In genomic region chr14:68474741-68475140, GRCh38 we compare ENCODE assay signal across 28 cellular contexts.
DNase-seq lines count a peak whose midpoint lies in the region; ATAC-seq and TF ChIP-seq lines count a peak whose summit lies in the region.
"Had no signal": no experiment of that assay in that cellular context is flagged by ENCODE, and none has a peak within 500 bp of the region (broad histone marks: within the 10 kb centered on the region; RNA-seq: fewer than 3 reads in every experiment).

No MANE protein-coding gene starts in this region.

- H3K36me3 Mint-ChIP-seq in Caco-2 (ENCODE audit: insufficient read depth, unreplicated experiment): peaks cover 10% of the 10 kb centered on the region

- CTCF ChIA-PET in Caco-2 (lab: Charles Lee): interaction anchor here (0.6 kb wide), 1 partner anchor 139 kb away, joined by 6 read pairs; no protein-coding TSS in a partner anchor

- H3K27ac ChIP-seq in RWPE2 (ENCODE audit: poor library complexity, severe bottlenecking) (peak overlapping the region; percentile 99), stomach (peak overlapping the region in 3 of 5 donors; percentile 17 to 70 (median 68)), SJCRH30 (no peak overlapping the region)
- H3K27ac ChIP-seq: C4-2B, left ventricle myocardium inferior, thoracic aorta had no signal

- 50 to 67% (median 60%) methylated on average over 4 of the region's 4 CpGs for WGBS in stomach, 5 donors

- peaks cover 73% of the 10 kb centered on the region for H3K4me1 Mint-ChIP-seq in Caco-2 (ENCODE audit: low read depth, unreplicated experiment)

- TF ChIP-seq CTCF in Caco-2 (IDR thresholded peaks at IDR 0.05; ENCODE audit: insufficient read depth in 1 of 2, low read depth in 1 of 2, low read length in 1 of 2, severe bottlenecking in 1 of 2, unreplicated experiment in 1 of 2) (no peak), RWPE2 (IDR thresholded peaks at IDR 0.05; ENCODE audit: poor library complexity, severe bottlenecking) (no peak), stomach (IDR thresholded peaks at IDR 0.05) (no peak)

- H3K36me3 ChIP-seq in Caco-2 (ENCODE audit: control insufficient read depth, insufficient read depth, low read length) (no peaks in the 10 kb centered on the region), RWPE2 (ENCODE audit: low read depth) (no peaks in the 10 kb centered on the region), stomach (no peaks in the 10 kb centered on the region), SJCRH30 (no peaks in the 10 kb centered on the region)
- H3K36me3 ChIP-seq: left ventricle myocardium inferior, thoracic aorta had no signal

- H3K9me3 ChIP-seq in Caco-2 (no peaks in the 10 kb centered on the region), RWPE2 (ENCODE audit: severe bottlenecking) (no peaks in the 10 kb centered on the region), stomach (no peaks in the 10 kb centered on the region), SJCRH30 (replicated peaks) (no peaks in the 10 kb centered on the region)
- H3K9me3 ChIP-seq: left ventricle myocardium inferior, thoracic aorta had no signal

- intact Hi-C loops in Caco-2 (cut with micrococcal nuclease; ENCODE audit: unreplicated experiment): loop anchor here (5.0 kb wide), 1 partner anchor 93 kb away; no protein-coding TSS in a partner anchor
- intact Hi-C loops in stomach (cut with DNase I; ENCODE audit: low total_unique reads): no loop called here

- POLR2A ChIA-PET in Caco-2 (lab: Charles Lee): no interaction called here

- peak overlapping the region; percentile 45 for H3K27ac Mint-ChIP-seq in Caco-2 (ENCODE audit: unreplicated experiment)
- H3K27ac Mint-ChIP-seq: activated CD8-positive, alpha-beta T cell treated with anti-CD3 and anti-CD28 coated beads, Interleukin-2, amount 10 ng/mL, durations not matched to agents 7 days and 5 days; stimulated activated naive CD8-positive, alpha-beta T cell treated with anti-CD3 and anti-CD28 coated beads, Interleukin-15, Interleukin-2, amounts not matched to agents 100 ng/mL and 50 ng/mL, for 24 hours; T-helper 2 cell treated with Interferon-gamma antibody and Interleukin-4, amounts not matched to agents 5 μg/mL and 100 μg/mL, for 36 hours had no signal

- no peak overlapping the region for H3K4me3 ChIP-seq in Caco-2 (ENCODE audit: low read depth, low read length)
- H3K4me3 ChIP-seq in RWPE2 (ENCODE audit: severe bottlenecking): no peak overlapping the region
- H3K4me3 ChIP-seq in stomach: no peak overlapping the region
- H3K4me3 ChIP-seq in SJCRH30: no peak overlapping the region
- H3K4me3 ChIP-seq: left ventricle myocardium inferior, thoracic aorta had no signal

- DNase-seq in Caco-2 (peak; percentile 50 to 60), RWPE2 (ENCODE audit: low spot score) (no peak), islet precursor cell (peak; percentile 75), stomach (no peak), activated gamma-delta T cell treated with Interleukin-2 at 50 U/mL for 16 hours (no peak), SJCRH30 (no peak)
- DNase-seq: activated CD4-positive, alpha-beta T cell treated with anti-CD3 and anti-CD28 coated beads for 4 hours; activated CD8-positive, alpha-beta T cell treated with anti-CD3 and anti-CD28 coated beads, Interleukin-2, amount 10 ng/mL, durations not matched to agents 7 days and 5 days; activated naive CD4-positive, alpha-beta T cell treated with anti-CD3 and anti-CD28 coated beads, Interleukin-2, amount 50 U/mL, for 16 hours; amniotic stem cell; COR-L47; DND-41; GF-D8; glutamatergic neuron; Kasumi-1; left ventricle myocardium inferior; mesendoderm; NCI-H1417; NCI-H2081 treated with DMSO at 0.1 percent for 48 hours; NCI-H446; posterior cingulate gyrus; right cardiac atrium; stimulated activated CD4-positive, alpha-beta T cell treated with anti-CD3 and anti-CD28 coated beads, Interleukin-1b, Interleukin-23, amount 100 ng/mL, for 48 hours had no signal

- no peak for TF ChIP-seq EP300 in stomach (IDR thresholded peaks at IDR 0.05)

- ATAC-seq in RWPE2 (ENCODE audit: low read depth): no peak
- no peak for ATAC-seq in GM18861 (IDR thresholded peaks at IDR 0.05; ENCODE audit: unreplicated experiment)
- ATAC-seq: activated CD8-positive, alpha-beta T cell treated with anti-CD3 and anti-CD28 coated beads, Interleukin-2, amount 10 ng/mL, durations not matched to agents 7 days and 5 days; right cardiac atrium had no signal

- H3K27me3 Mint-ChIP-seq in Caco-2 (ENCODE audit: insufficient read depth, unreplicated experiment): no peaks in the 10 kb centered on the region
- H3K27me3 Mint-ChIP-seq: stimulated activated naive CD8-positive, alpha-beta T cell treated with anti-CD3 and anti-CD28 coated beads, Interleukin-15, Interleukin-2, amounts not matched to agents 100 ng/mL and 50 ng/mL, for 24 hours had no signal

- peaks cover 72% of the 10 kb centered on the region for H3K4me1 ChIP-seq in Caco-2
- peaks cover 42% of the 10 kb centered on the region for H3K4me1 ChIP-seq in RWPE2 (ENCODE audit: insufficient read depth, poor library complexity, severe bottlenecking)
- H3K4me1 ChIP-seq in stomach: peaks cover 17 to 64% (median 36%) of the 10 kb centered on the region in 4 donors
- 0 out of 2 replicates have a peak, but pooled peaks cover 3% of the 10 kb centered on the region for H3K4me1 ChIP-seq in SJCRH30

- no TSS peak for BruUV-seq in Caco-2 (replicated peaks; lab: Mats Ljungman, UMichigan)

- no peak overlapping the region for H3K4me3 Mint-ChIP-seq in Caco-2 (ENCODE audit: unreplicated experiment)
- H3K4me3 Mint-ChIP-seq: activated CD8-positive, alpha-beta T cell treated with anti-CD3 and anti-CD28 coated beads, Interleukin-2, amount 10 ng/mL, durations not matched to agents 7 days and 5 days; stimulated activated naive CD8-positive, alpha-beta T cell treated with anti-CD3 and anti-CD28 coated beads, Interleukin-15, Interleukin-2, amounts not matched to agents 100 ng/mL and 50 ng/mL, for 24 hours; T-helper 2 cell treated with Interferon-gamma antibody and Interleukin-4, amounts not matched to agents 5 μg/mL and 100 μg/mL, for 36 hours had no signal

- H3K9me3 Mint-ChIP-seq in Caco-2 (ENCODE audit: unreplicated experiment): no peaks in the 10 kb centered on the region
- H3K9me3 Mint-ChIP-seq: stimulated activated naive CD8-positive, alpha-beta T cell treated with anti-CD3 and anti-CD28 coated beads, Interleukin-15, Interleukin-2, amounts not matched to agents 100 ng/mL and 50 ng/mL, for 24 hours; T-helper 2 cell treated with Interferon-gamma antibody and Interleukin-4, amounts not matched to agents 5 μg/mL and 100 μg/mL, for 36 hours had no signal

- H3K27me3 ChIP-seq in Caco-2 (replicated peaks; ENCODE audit: control insufficient read depth, insufficient read depth, low read length) (no peaks in the 10 kb centered on the region), RWPE2 (ENCODE audit: insufficient read depth, poor library complexity, severe bottlenecking) (no peaks in the 10 kb centered on the region), stomach (no peaks in the 10 kb centered on the region), SJCRH30 (no peaks in the 10 kb centered on the region)

- TF ChIP-seq POLR2A in stomach (IDR thresholded peaks at IDR 0.05): no peak

Comparison
In these comparisons a context has a peak if more than half of its experiments do, and no peak if none do; other contexts are left out.
1. DNase-seq: peak in Caco-2 (2 of 2) and islet precursor cell (single experiment); none in RWPE2 (single experiment), stomach (single experiment), activated gamma-delta T cell treated with Interleukin-2 at 50 U/mL for 16 hours (single experiment) and SJCRH30 (0 of 2).